Comparison of ENCODE assay signal across 8 cellular contexts in the genomic region with DNA sequence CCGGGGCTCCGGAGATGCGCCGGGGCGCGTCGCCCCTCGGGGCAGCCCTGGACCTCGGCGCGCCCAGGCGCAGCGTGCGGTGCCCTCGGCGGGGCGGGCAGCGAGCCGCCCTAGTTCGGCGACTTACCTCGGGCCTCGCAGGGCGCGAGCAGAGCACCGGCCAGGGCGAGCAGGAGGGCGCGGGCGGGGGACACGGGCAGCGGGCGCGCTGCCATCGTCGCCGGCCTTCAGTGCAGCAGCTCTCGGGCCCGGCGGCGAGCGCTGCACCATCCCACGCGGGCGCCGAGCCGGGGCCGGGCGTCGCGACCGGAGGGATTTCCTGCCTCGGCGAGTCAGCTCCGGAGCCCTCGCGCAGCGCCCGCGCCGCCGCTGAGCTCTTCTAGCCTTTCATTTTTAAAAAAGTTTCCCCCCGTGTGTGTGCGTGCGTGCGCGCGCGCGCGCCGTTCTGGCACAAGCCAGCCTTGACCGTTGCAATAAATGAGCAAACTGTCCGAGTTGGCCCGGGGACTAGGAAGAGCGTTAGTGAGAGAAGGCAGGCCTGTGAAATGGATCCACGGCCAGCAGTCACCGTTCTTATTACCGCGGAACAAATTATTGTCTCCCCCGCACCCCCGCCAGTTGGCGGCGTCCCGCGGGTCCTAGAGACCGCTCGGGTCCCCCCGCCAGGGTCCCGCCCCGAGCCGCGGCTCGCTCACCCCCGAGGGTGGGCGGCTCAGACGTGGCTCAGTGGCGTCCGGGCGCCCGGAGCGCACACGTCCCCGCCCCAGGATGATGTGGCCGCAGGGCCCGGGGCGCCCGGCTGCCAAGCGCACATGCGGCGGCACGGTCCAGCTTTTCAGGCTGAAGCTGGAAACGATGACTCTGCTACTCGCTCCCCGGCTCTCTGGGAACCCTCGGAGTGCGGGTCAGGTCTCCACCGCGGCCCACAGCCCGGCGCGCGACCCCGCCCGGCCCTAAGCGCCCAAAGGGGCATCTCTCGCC. TPM values are rescaled to one million over a fixed set of nuclear protein-coding genes. Genes with fewer than 3 reads are reported as not detected.
A peak's percentile ranks its signal among the peaks of the same experiment; 100 is the strongest.
DNase-seq lines count a peak whose midpoint lies in the region; ATAC-seq and TF ChIP-seq lines count a peak whose summit lies in the region.

A gene with protein sequence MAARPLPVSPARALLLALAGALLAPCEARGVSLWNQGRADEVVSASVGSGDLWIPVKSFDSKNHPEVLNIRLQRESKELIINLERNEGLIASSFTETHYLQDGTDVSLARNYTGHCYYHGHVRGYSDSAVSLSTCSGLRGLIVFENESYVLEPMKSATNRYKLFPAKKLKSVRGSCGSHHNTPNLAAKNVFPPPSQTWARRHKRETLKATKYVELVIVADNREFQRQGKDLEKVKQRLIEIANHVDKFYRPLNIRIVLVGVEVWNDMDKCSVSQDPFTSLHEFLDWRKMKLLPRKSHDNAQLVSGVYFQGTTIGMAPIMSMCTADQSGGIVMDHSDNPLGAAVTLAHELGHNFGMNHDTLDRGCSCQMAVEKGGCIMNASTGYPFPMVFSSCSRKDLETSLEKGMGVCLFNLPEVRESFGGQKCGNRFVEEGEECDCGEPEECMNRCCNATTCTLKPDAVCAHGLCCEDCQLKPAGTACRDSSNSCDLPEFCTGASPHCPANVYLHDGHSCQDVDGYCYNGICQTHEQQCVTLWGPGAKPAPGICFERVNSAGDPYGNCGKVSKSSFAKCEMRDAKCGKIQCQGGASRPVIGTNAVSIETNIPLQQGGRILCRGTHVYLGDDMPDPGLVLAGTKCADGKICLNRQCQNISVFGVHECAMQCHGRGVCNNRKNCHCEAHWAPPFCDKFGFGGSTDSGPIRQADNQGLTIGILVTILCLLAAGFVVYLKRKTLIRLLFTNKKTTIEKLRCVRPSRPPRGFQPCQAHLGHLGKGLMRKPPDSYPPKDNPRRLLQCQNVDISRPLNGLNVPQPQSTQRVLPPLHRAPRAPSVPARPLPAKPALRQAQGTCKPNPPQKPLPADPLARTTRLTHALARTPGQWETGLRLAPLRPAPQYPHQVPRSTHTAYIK (minus strand): TSS at position 547 of the 981 bp plus-strand sequence. CDS start 332 bp downstream, at position 215.

- H3K36me3 ChIP-seq in testis (ENCODE audit: low read depth, missing control alignments), result no peaks in the 10 kb centered on the region

- intact Hi-C loops in lower leg skin (cut with DNase I; ENCODE audit: low total_unique reads), result no loop called here
- intact Hi-C loops in testis (cut with DNase I; ENCODE audit: low total_unique reads), result no loop called here

- WGBS in lower leg skin, 2 donors, result 1 to 9% methylated on average over 45 to 50 of the region's 127 CpGs
- 2 to 4% methylated on average over 11 to 115 of the region's 127 CpGs for WGBS in testis, 2 donors

- TF ChIP-seq POLR2A in lower leg skin (IDR thresholded peaks at IDR 0.05) (no peak), testis (IDR thresholded peaks at IDR 0.05) (no peak), GM18505 (IDR thresholded peaks at IDR 0.05; ENCODE audit: borderline replicate concordance, extremely low read depth, insufficient read depth, insufficient read length) (no peak)

- no peaks in the 10 kb centered on the region for H3K9me3 ChIP-seq in testis

- no peaks in the 10 kb centered on the region for H3K27me3 ChIP-seq in testis

- no peak for TF ChIP-seq CTCF in AG10803 (conservative IDR thresholded peaks at IDR 0.05; ENCODE audit: low read length)
- no peak for TF ChIP-seq CTCF in LNCaP clone FGC (IDR thresholded peaks at IDR 0.05; ENCODE audit: control insufficient read depth, extremely low read depth, insufficient read depth)
- TF ChIP-seq CTCF in lower leg skin (IDR thresholded peaks at IDR 0.05), result no peak
- no peak for TF ChIP-seq CTCF in testis (IDR thresholded peaks at IDR 0.05)
- no peak for TF ChIP-seq CTCF in GM20000 (IDR thresholded peaks at IDR 0.05; ENCODE audit: extremely low read depth, missing control alignments)

- DNase-seq in AG10803 (ENCODE audit: low read depth) (peak; percentile 78), LNCaP clone FGC (ENCODE audit: low read depth) (no peak), dermis microvascular lymphatic vessel endothelial cell (ENCODE audit: low read depth in 2 of 2) (peak; percentile 3 to 13), lower leg skin (ENCODE audit: low spot score in 2 of 2) (no peak), testis (peak; percentile 71), GM20000 (ENCODE audit: low spot score) (no peak), SW 1271 (lab: John Stamatoyannopoulos, UW) (no peak)

- ATAC-seq in GM18505 (IDR thresholded peaks at IDR 0.05; ENCODE audit: unreplicated experiment), result no peak

- no peaks in the 10 kb centered on the region for H3K4me1 ChIP-seq in testis

- H3K27ac ChIP-seq in testis, result peak within 1 kb of the TSS in 1 of 2 donors; percentile 41

- peak within 1 kb of the TSS; percentile 84 for H3K4me3 ChIP-seq in AG10803 (ENCODE audit: low read length)
- peak within 1 kb of the TSS; percentile 46 for H3K4me3 ChIP-seq in LNCaP clone FGC (ENCODE audit: low read depth, low read length)
- peak within 1 kb of the TSS; percentile 22 for H3K4me3 ChIP-seq in lower leg skin (ENCODE audit: low read depth, poor library complexity, severe bottlenecking)
- peak within 1 kb of the TSS; percentile 58 to 67 for H3K4me3 ChIP-seq in testis

RNA-seq across cellular contexts. Expression of the gene that starts here (rescaled TPM):
- 0.64 and 1.3 TPM in 2 replicates for total RNA-seq in dermis microvascular lymphatic vessel endothelial cell
- total RNA-seq in lower leg skin, result 1 to 10 TPM in 1 of 4 donors, under 1 TPM in 2, not detected in 1; 0.26 to 1.6 (median 0.47) TPM
- 1 to 10 TPM; 6.1 to 9.2 TPM for total RNA-seq in testis
- polyA plus RNA-seq in testis (ENCODE audit: insufficient read depth, low read depth, low replicate concordance), result 2.8 TPM

Comparison
In these comparisons a context has a peak if more than half of its experiments do, and no peak if none do; other contexts are left out.
1. DNase-seq: peak in AG10803 (single experiment), dermis microvascular lymphatic vessel endothelial cell (2 of 2) and testis (single experiment); none in LNCaP clone FGC (single experiment), lower leg skin (0 of 2), GM20000 (single experiment) and SW 1271 (0 of 2).
2. H3K4me3 ChIP-seq: peak in every context shown above with its lines; median percentile 84 in AG10803; 62 in testis; 46 in LNCaP clone FGC; 22 in lower leg skin.